Comparison of ENCODE assay signal across 29 cellular contexts in the genomic region with DNA sequence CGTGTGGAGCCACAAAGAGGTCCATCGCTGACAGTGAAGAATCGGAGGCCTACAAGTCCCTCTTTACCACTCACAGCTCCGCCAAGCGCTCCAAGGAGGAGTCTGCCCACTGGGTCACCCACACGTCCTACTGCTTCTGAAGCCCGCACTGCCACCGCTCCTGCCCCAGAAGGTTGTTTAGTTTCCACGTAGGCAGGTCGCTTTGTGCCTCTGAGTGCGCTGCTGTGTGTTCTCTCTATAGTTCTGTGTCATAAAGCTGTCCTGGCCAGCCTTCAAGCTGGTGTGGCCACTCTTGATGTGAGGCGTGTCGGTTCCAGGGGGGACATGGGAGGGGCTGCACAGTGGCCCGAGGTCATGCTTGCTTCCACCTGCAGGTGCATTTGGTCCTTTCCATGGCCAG. TPM values are rescaled to one million over a fixed set of nuclear protein-coding genes. Genes with fewer than 3 reads are reported as not detected.
"Had no signal": no experiment of that assay in that cellular context is flagged by ENCODE, and none has a peak within 500 bp of the region (broad histone marks: within the 10 kb centered on the region; RNA-seq: fewer than 3 reads in every experiment).

No MANE protein-coding gene starts in this region.

- FAIRE-seq: bronchial epithelial cell, TTC549 had no signal

- H3K4me3 ChIP-seq: MG63, SJCRH30, SK-N-MC had no signal

- H3K4me1 ChIP-seq: SJCRH30 had no signal

- DNase-seq: activated CD4-positive, alpha-beta T cell treated with anti-CD3 and anti-CD28 coated beads, Interleukin-2, amount 10 ng/mL, durations not matched to agents 24 days and 14 days; activated CD4-positive, alpha-beta T cell treated with anti-CD3 and anti-CD28 coated beads, Interleukin-2, amount 50 U/mL, for 48 hours; activated CD8-positive, alpha-beta T cell treated with anti-CD3 and anti-CD28 coated beads, Interleukin-2, amount 10 ng/mL, durations not matched to agents 7 days and 5 days; activated gamma-delta T cell; activated naive CD4-positive, alpha-beta T cell treated with anti-CD3 and anti-CD28 coated beads for 36 hours; activated naive CD8-positive, alpha-beta T cell treated with anti-CD3 and anti-CD28 coated beads, Interleukin-2, amount 50 U/mL, for 24 hours; activated T-cell treated with anti-CD3 and anti-CD28 coated beads, Interleukin-2, amount 50 U/mL, for 24 hours; cerebellar nuclear complex; Kasumi-1; KG1; MG63; NCI-H1048; NCI-H1105 treated with DMSO at 0.1 percent for 48 hours; NCI-H1436; NCI-H1694; NCI-H1930; NCI-H345; NCI-H524 treated with DMSO at 0.1 percent for 48 hours; SHP77; SJCRH30 had no signal

- H3K4me3 Mint-ChIP-seq: activated CD4-positive, alpha-beta T cell treated with anti-CD3 and anti-CD28 coated beads, Interleukin-2, amount 10 ng/mL, durations not matched to agents 24 days and 14 days; activated CD8-positive, alpha-beta T cell treated with anti-CD3 and anti-CD28 coated beads, Interleukin-2, amount 10 ng/mL, durations not matched to agents 7 days and 5 days; activated naive CD4-positive, alpha-beta T cell treated with anti-CD3 and anti-CD28 coated beads for 36 hours; activated naive CD8-positive, alpha-beta T cell; activated naive CD8-positive, alpha-beta T cell treated with anti-CD3 and anti-CD28 coated beads, Interleukin-2, amount 50 U/mL, for 24 hours; activated T-cell treated with anti-CD3 and anti-CD28 coated beads, Interleukin-2, amount 50 U/mL, for 24 hours; brain; T-helper 1 cell treated with Interleukin-12 subunit alpha and Interleukin-12 subunit beta and Interleukin-4 antibody, amounts not matched to agents 30 μg/mL and 1 μg/mL, for 36 hours; T-helper 2 cell treated with Interferon-gamma antibody and Interleukin-4, amounts not matched to agents 5 μg/mL and 100 μg/mL, for 36 hours had no signal

- H3K27me3 ChIP-seq: MG63, SJCRH30 had no signal

- H3K27ac Mint-ChIP-seq: activated CD4-positive, alpha-beta T cell treated with anti-CD3 and anti-CD28 coated beads, Interleukin-2, amount 10 ng/mL, durations not matched to agents 24 days and 14 days; activated CD8-positive, alpha-beta T cell treated with anti-CD3 and anti-CD28 coated beads, Interleukin-2, amount 10 ng/mL, durations not matched to agents 7 days and 5 days; activated naive CD4-positive, alpha-beta T cell treated with anti-CD3 and anti-CD28 coated beads for 36 hours; activated naive CD8-positive, alpha-beta T cell; activated naive CD8-positive, alpha-beta T cell treated with anti-CD3 and anti-CD28 coated beads, Interleukin-2, amount 50 U/mL, for 24 hours; activated T-cell treated with anti-CD3 and anti-CD28 coated beads, Interleukin-2, amount 50 U/mL, for 24 hours; activated T-helper 2 cell treated with anti-CD3 and anti-CD28 coated beads, Interferon-gamma antibody, Interleukin-2, Interleukin-4, amounts not matched to agents 10 μg/mL and 5 μg/mL and 100 μg/mL, durations not matched to agents 14 hours and 24 hours and 36 hours; brain; T-helper 1 cell treated with Interleukin-12 subunit alpha and Interleukin-12 subunit beta and Interleukin-4 antibody, amounts not matched to agents 30 μg/mL and 1 μg/mL, for 36 hours; T-helper 2 cell treated with Interferon-gamma antibody and Interleukin-4, amounts not matched to agents 5 μg/mL and 100 μg/mL, for 36 hours had no signal

- H3K4me1 Mint-ChIP-seq: activated naive CD8-positive, alpha-beta T cell treated with anti-CD3 and anti-CD28 coated beads, Interleukin-2, amount 50 U/mL, for 24 hours had no signal

- ATAC-seq: activated CD8-positive, alpha-beta T cell treated with anti-CD3 and anti-CD28 coated beads, Interleukin-2, amount 10 ng/mL, durations not matched to agents 7 days and 5 days; activated naive CD8-positive, alpha-beta T cell treated with anti-CD3 and anti-CD28 coated beads, Interleukin-2, amount 50 U/mL, for 24 hours had no signal

- H3K27ac ChIP-seq: SJCRH30, SK-N-MC had no signal

- H3K9me3 ChIP-seq: MG63 had no signal

- H3K27me3 Mint-ChIP-seq: activated CD4-positive, alpha-beta T cell treated with anti-CD3 and anti-CD28 coated beads, Interleukin-2, amount 10 ng/mL, durations not matched to agents 24 days and 14 days; activated naive CD8-positive, alpha-beta T cell; activated naive CD8-positive, alpha-beta T cell treated with anti-CD3 and anti-CD28 coated beads, Interleukin-2, amount 50 U/mL, for 24 hours; activated T-cell treated with anti-CD3 and anti-CD28 coated beads, Interleukin-2, amount 50 U/mL, for 24 hours; brain had no signal

RNA-seq across cellular contexts. Expression of a gene that starts 6.4 kb away (rescaled TPM):
- total RNA-seq: bronchial epithelial cell, SJCRH30 had no signal

RNA-seq across cellular contexts. Expression of a gene that starts 14.9 kb away (rescaled TPM):
- total RNA-seq: NCI-H460, SJCRH30 had no signal
